In the genomic region with DNA sequence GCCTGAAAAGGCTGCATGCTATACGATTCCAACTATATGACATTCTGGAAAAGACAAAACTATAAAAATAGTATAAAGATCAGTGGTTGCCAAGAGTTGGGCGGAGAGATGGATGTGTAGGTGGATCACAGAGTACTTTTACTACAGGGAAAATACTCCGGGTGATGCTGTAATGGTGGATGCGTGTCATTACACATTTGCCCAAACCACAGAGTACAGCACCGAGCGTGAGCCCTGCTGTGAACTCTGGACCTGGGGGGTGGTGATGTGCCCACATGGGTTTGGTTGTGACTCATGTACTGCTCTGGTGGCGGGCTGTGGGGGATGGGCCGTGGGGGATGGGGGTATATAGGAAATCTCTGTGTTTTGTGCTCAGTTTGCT, we compare ENCODE assay signal across 7 cellular contexts.
DNase-seq lines count a peak whose midpoint lies in the region; ATAC-seq and TF ChIP-seq lines count a peak whose summit lies in the region.

No MANE protein-coding gene starts in this region.

- peaks cover 0 to 5% (median 0%) of the 10 kb centered on the region in 12 donors for H3K4me1 ChIP-seq in heart left ventricle

- peak; percentile 59 for ATAC-seq in HG03439 (IDR thresholded peaks at IDR 0.05; ENCODE audit: unreplicated experiment)
- no peak for ATAC-seq in heart left ventricle
- ATAC-seq in GM19397 (IDR thresholded peaks at IDR 0.05; ENCODE audit: unreplicated experiment), result no peak

- intact Hi-C loops in heart left ventricle (cut with DNase I), result no loop called here

- no peak overlapping the region for H3K4me3 ChIP-seq in heart left ventricle

- TF ChIP-seq CTCF in heart left ventricle (IDR thresholded peaks at IDR 0.05), result no peak

- DNase-seq in activated CD4-positive, alpha-beta T cell treated with anti-CD3 and anti-CD28 coated beads for 48 hours, result peak; percentile 91
- DNase-seq in epithelial cell of prostate (ENCODE audit: low read depth, low spot score) (peak; percentile 24), heart left ventricle (no peak), cortex of kidney (lab: John Stamatoyannopoulos, UW) (no peak)
- DNase-seq in stimulated activated CD8-positive, alpha-beta memory T cell treated with anti-CD3 and anti-CD28 coated beads, Interleukin-15, amount 100 ng/mL, for 24 hours (ENCODE audit: low read depth), result peak; percentile 52

- no peak overlapping the region for H3K27ac ChIP-seq in epithelial cell of prostate
- no peak overlapping the region for H3K27ac ChIP-seq in heart left ventricle

- WGBS in heart left ventricle, 4 donors, result 67 to 72% (median 70%) methylated on average over 8 of the region's 8 CpGs

- H3K36me3 ChIP-seq in heart left ventricle, result no peaks in the 10 kb centered on the region

- H3K9me3 ChIP-seq in heart left ventricle, result no peaks in the 10 kb centered on the region

- TF ChIP-seq POLR2A in heart left ventricle (IDR thresholded peaks at IDR 0.05), result no peak

- no peaks in the 10 kb centered on the region for H3K27me3 ChIP-seq in heart left ventricle

Comparison
In these comparisons a context has a peak if more than half of its experiments do, and no peak if none do; other contexts are left out.
1. DNase-seq: peak in activated CD4-positive, alpha-beta T cell treated with anti-CD3 and anti-CD28 coated beads for 48 hours (single experiment), epithelial cell of prostate (single experiment) and stimulated activated CD8-positive, alpha-beta memory T cell treated with anti-CD3 and anti-CD28 coated beads, Interleukin-15, amount 100 ng/mL, for 24 hours (single experiment); none in heart left ventricle (0 of 5) and cortex of kidney (single experiment).